Comparison of ENCODE assay signal across 17 cellular contexts in the genomic region with DNA sequence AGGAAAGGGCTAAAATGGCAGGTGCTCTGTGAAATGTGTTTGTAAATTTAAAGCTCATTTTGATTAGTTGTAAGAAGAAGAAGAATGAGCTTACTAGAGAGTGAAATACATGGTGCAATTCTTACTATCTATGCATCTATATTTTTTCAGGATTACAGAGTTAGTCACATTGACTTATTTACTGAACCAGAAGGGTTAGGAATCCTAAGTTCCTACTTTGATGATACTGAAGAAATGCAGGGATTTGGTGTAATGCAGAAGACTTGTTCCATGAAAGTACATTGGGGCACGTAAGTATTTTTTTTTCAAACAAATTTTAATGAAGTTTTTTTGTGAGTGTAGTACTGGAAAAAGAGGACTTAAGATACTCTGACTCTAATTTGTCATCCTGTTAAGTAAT.
"Had no signal": no experiment of that assay in that cellular context is flagged by ENCODE, and none has a peak within 500 bp of the region (broad histone marks: within the 10 kb centered on the region; RNA-seq: fewer than 3 reads in every experiment).

No MANE protein-coding gene starts in this region.

- DNase-seq: activated effector memory CD4-positive, alpha-beta T cell treated with anti-CD3 and anti-CD28 coated beads, Interleukin-2, amount 50 U/mL, for 16 hours; activated T-cell treated with anti-CD3 and anti-CD28 coated beads, Interleukin-2, amount 50 U/mL, for 1 hour; aorta; cerebellar nuclear complex; effector CD8-positive, alpha-beta T cell; gastrocnemius medialis; heart left ventricle; immature natural killer cell; midbrain; ovary; sigmoid colon; stimulated activated CD4-positive, alpha-beta T cell treated with anti-CD3 and anti-CD28 coated beads, Interleukin-1b, Interleukin-23, amount 100 ng/mL, for 48 hours; stimulated activated naive CD8-positive, alpha-beta T cell treated with anti-CD3 and anti-CD28 coated beads, Interleukin-15, amount 100 ng/mL, for 72 hours; SW 1271; upper lobe of left lung had no signal

- H3K9me3 ChIP-seq: breast epithelium, gastrocnemius medialis, heart left ventricle, ovary, sigmoid colon, upper lobe of left lung had no signal

- H3K27ac ChIP-seq: breast epithelium, gastrocnemius medialis, heart left ventricle, ovary, sigmoid colon, upper lobe of left lung had no signal

- H3K4me3 ChIP-seq: breast epithelium, gastrocnemius medialis, heart left ventricle, ovary, sigmoid colon, upper lobe of left lung had no signal

- ATAC-seq: gastrocnemius medialis; heart left ventricle; stimulated activated naive CD8-positive, alpha-beta T cell treated with anti-CD3 and anti-CD28 coated beads, Interleukin-15, amount 100 ng/mL, for 72 hours had no signal

- H3K9me3 Mint-ChIP-seq: immature natural killer cell; stimulated activated naive CD8-positive, alpha-beta T cell treated with anti-CD3 and anti-CD28 coated beads, Interleukin-15, amount 100 ng/mL, for 72 hours; T-helper 2 cell treated with Interferon-gamma antibody and Interleukin-4, amounts not matched to agents 5 μg/mL and 100 μg/mL, for 36 hours had no signal

- H3K4me3 Mint-ChIP-seq: immature natural killer cell; stimulated activated naive CD8-positive, alpha-beta T cell treated with anti-CD3 and anti-CD28 coated beads, Interleukin-15, amount 100 ng/mL, for 72 hours; T-helper 2 cell treated with Interferon-gamma antibody and Interleukin-4, amounts not matched to agents 5 μg/mL and 100 μg/mL, for 36 hours had no signal

- H3K4me1 ChIP-seq: breast epithelium, gastrocnemius medialis had no signal

- H3K27ac Mint-ChIP-seq: immature natural killer cell; stimulated activated naive CD8-positive, alpha-beta T cell treated with anti-CD3 and anti-CD28 coated beads, Interleukin-15, amount 100 ng/mL, for 72 hours; T-helper 2 cell treated with Interferon-gamma antibody and Interleukin-4, amounts not matched to agents 5 μg/mL and 100 μg/mL, for 36 hours had no signal

- H3K27me3 Mint-ChIP-seq: stimulated activated naive CD8-positive, alpha-beta T cell treated with anti-CD3 and anti-CD28 coated beads, Interleukin-15, amount 100 ng/mL, for 72 hours had no signal

- H3K27me3 ChIP-seq: breast epithelium, gastrocnemius medialis, heart left ventricle, ovary, sigmoid colon, upper lobe of left lung had no signal

- H3K36me3 ChIP-seq: breast epithelium, gastrocnemius medialis, ovary, sigmoid colon had no signal
